In genomic region chr6:146886587-146887446, GRCh38 we compare ENCODE assay signal across 32 cellular contexts.
"Had no signal": no experiment of that assay in that cellular context is flagged by ENCODE, and none has a peak within 500 bp of the region (broad histone marks: within the 10 kb centered on the region; RNA-seq: fewer than 3 reads in every experiment).

No MANE protein-coding gene starts in this region.

- ATAC-seq: activated T-helper 17 cell treated with anti-CD3 and anti-CD28 coated beads, Interleukin-2, amount 50 U/mL, for 72 hours; gastroesophageal sphincter; sciatic nerve; stimulated activated memory B cell treated with anti-CD40 and anti-IgM and Interleukin-4, amounts not matched to agents 10 μg/mL and 1 μg/mL and 100 μg/mL, for 72 hours; upper lobe of right lung had no signal

- H2AFZ ChIP-seq: hepatocyte had no signal

- H3K9me3 ChIP-seq: gastroesophageal sphincter, neutrophil, stomach, suprapubic skin, tibial artery, upper lobe of right lung had no signal

- H3K9me3 Mint-ChIP-seq: activated CD4-positive, alpha-beta T cell treated with anti-CD3 and anti-CD28 coated beads, Interleukin-2, amount 10 ng/mL, durations not matched to agents 7 days and 5 days; activated T-cell treated with anti-CD3 and anti-CD28 coated beads, Interleukin-2, amount 50 U/mL, for 24 hours; activated T-helper 17 cell treated with anti-CD3 and anti-CD28 coated beads, Interleukin-2, amount 50 U/mL, for 72 hours; mesothelial cell of epicardium; naive B cell; nephron progenitor cell; stimulated activated memory B cell treated with anti-CD40 and anti-IgM and Interleukin-4, amounts not matched to agents 10 μg/mL and 1 μg/mL and 100 μg/mL, for 72 hours; T-helper 2 cell treated with Interferon-gamma antibody and Interleukin-4, amounts not matched to agents 5 μg/mL and 100 μg/mL, for 36 hours had no signal

- H3K36me3 ChIP-seq: brain microvascular endothelial cell, gastroesophageal sphincter, neutrophil, stomach, suprapubic skin, tibial artery, upper lobe of right lung had no signal

- H3K4me1 Mint-ChIP-seq: activated CD4-positive, alpha-beta T cell treated with anti-CD3 and anti-CD28 coated beads, Interleukin-2, amount 10 ng/mL, durations not matched to agents 7 days and 5 days; activated T-helper 17 cell treated with anti-CD3 and anti-CD28 coated beads, Interleukin-2, amount 50 U/mL, for 72 hours; naive B cell; stimulated activated memory B cell treated with anti-CD40 and anti-IgM and Interleukin-4, amounts not matched to agents 10 μg/mL and 1 μg/mL and 100 μg/mL, for 72 hours had no signal

- H3K27me3 ChIP-seq: brain microvascular endothelial cell, gastroesophageal sphincter, hepatocyte, neutrophil, stomach, suprapubic skin, tibial artery, upper lobe of right lung had no signal

- H3K4me1 ChIP-seq: gastroesophageal sphincter, stomach, suprapubic skin had no signal

- H3K27me3 Mint-ChIP-seq: activated CD4-positive, alpha-beta memory T cell treated with anti-CD3 and anti-CD28 coated beads, Interleukin-2, amount 10 ng/mL, durations not matched to agents 7 days and 5 days; activated CD4-positive, alpha-beta T cell treated with anti-CD3 and anti-CD28 coated beads, Interleukin-2, amount 10 ng/mL, durations not matched to agents 7 days and 5 days; progenitor cell of endocrine pancreas had no signal

- H3K27ac ChIP-seq: brain microvascular endothelial cell, gastroesophageal sphincter, neutrophil, skin epidermis, stomach, suprapubic skin, tibial artery, upper lobe of right lung had no signal

- H3K79me2 ChIP-seq: hepatocyte had no signal

- H3K4me3 Mint-ChIP-seq: activated CD4-positive, alpha-beta memory T cell treated with anti-CD3 and anti-CD28 coated beads, Interleukin-2, amount 10 ng/mL, durations not matched to agents 7 days and 5 days; activated CD4-positive, alpha-beta T cell treated with anti-CD3 and anti-CD28 coated beads, Interleukin-2, amount 10 ng/mL, durations not matched to agents 7 days and 5 days; activated T-cell treated with anti-CD3 and anti-CD28 coated beads, Interleukin-2, amount 50 U/mL, for 24 hours; activated T-helper 17 cell treated with anti-CD3 and anti-CD28 coated beads, Interleukin-2, amount 50 U/mL, for 72 hours; mesothelial cell of epicardium; naive B cell; nephron progenitor cell; stimulated activated memory B cell treated with anti-CD40 and anti-IgM and Interleukin-4, amounts not matched to agents 10 μg/mL and 1 μg/mL and 100 μg/mL, for 72 hours; T-helper 2 cell treated with Interferon-gamma antibody and Interleukin-4, amounts not matched to agents 5 μg/mL and 100 μg/mL, for 36 hours had no signal

- H3K36me3 Mint-ChIP-seq: mesothelial cell of epicardium; naive B cell; stimulated activated memory B cell treated with anti-CD40 and anti-IgM and Interleukin-4, amounts not matched to agents 10 μg/mL and 1 μg/mL and 100 μg/mL, for 72 hours had no signal

- DNase-seq: activated CD4-positive, alpha-beta memory T cell treated with anti-CD3 and anti-CD28 coated beads, Interleukin-2, amount 10 ng/mL, durations not matched to agents 7 days and 5 days; activated CD4-positive, alpha-beta T cell treated with anti-CD3 and anti-CD28 coated beads for 1 hour; activated CD4-positive, alpha-beta T cell treated with anti-CD3 and anti-CD28 coated beads, Interleukin-2, amount 10 ng/mL, durations not matched to agents 7 days and 5 days; activated CD8-positive, alpha-beta memory T cell treated with anti-CD3 and anti-CD28 coated beads, Interleukin-2, amount 50 U/mL, for 48 hours; activated gamma-delta T cell treated with Interleukin-2 at 50 U/mL for 16 hours; activated naive CD4-positive, alpha-beta T cell treated with anti-CD3 and anti-CD28 coated beads, Interleukin-2, amount 50 U/mL, for 16 hours; activated T-cell treated with anti-CD3 and anti-CD28 coated beads, Interleukin-2, amount 50 U/mL, for 24 hours; amniotic stem cell; brain microvascular endothelial cell; caudate nucleus; cortex of kidney; naive B cell; nephron progenitor cell; stimulated activated CD4-positive, alpha-beta T cell treated with anti-CD3 and anti-CD28 coated beads, Interleukin-4, amount 100 ng/mL, for 4 hours; stimulated activated CD8-positive, alpha-beta memory T cell treated with anti-CD3 and anti-CD28 coated beads, Interleukin-4, amount 100 ng/mL, for 48 hours; stomach; tibial artery; upper lobe of right lung had no signal

- FAIRE-seq: astrocyte, endothelial cell of umbilical vein, TTC549 had no signal

- H3K4me3 ChIP-seq: gastroesophageal sphincter, hepatocyte, skin epidermis, stomach, suprapubic skin, tibial artery, upper lobe of right lung had no signal

- H3K27ac Mint-ChIP-seq: activated CD4-positive, alpha-beta memory T cell treated with anti-CD3 and anti-CD28 coated beads, Interleukin-2, amount 10 ng/mL, durations not matched to agents 7 days and 5 days; activated CD4-positive, alpha-beta T cell treated with anti-CD3 and anti-CD28 coated beads, Interleukin-2, amount 10 ng/mL, durations not matched to agents 7 days and 5 days; activated T-cell treated with anti-CD3 and anti-CD28 coated beads, Interleukin-2, amount 50 U/mL, for 24 hours; activated T-helper 17 cell treated with anti-CD3 and anti-CD28 coated beads, Interleukin-2, amount 50 U/mL, for 72 hours; mesothelial cell of epicardium; naive B cell; stimulated activated memory B cell treated with anti-CD40 and anti-IgM and Interleukin-4, amounts not matched to agents 10 μg/mL and 1 μg/mL and 100 μg/mL, for 72 hours; T-helper 2 cell treated with Interferon-gamma antibody and Interleukin-4, amounts not matched to agents 5 μg/mL and 100 μg/mL, for 36 hours had no signal
